In the genomic region with DNA sequence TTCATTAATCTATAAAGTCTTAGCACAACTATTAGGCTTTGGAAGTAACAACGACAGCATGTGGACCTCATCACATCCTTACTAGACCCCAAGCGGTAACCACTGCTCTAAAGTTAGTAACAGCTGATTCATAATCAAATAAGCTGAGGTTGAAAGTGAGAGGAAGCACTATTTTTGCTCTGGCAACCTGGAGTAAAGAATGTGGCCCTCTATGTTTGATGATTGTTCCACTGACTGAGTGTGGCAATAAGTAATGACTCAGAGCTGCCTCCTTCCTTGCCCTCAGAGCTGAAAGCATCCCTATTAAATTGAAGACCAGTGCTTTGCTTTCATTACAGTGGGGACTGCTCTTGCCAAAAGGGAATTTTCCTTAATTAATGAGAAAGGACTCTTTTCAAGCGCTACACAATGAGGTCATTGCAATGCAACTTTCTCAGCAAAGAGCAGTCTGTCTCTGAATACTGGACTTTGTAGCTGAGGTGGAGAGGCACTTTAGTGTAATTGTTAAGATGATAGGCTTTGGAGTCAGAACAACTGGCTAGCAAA, we compare ENCODE assay signal across 10 cellular contexts.
DNase-seq lines count a peak whose midpoint lies in the region; ATAC-seq and TF ChIP-seq lines count a peak whose summit lies in the region.
"Had no signal": no experiment of that assay in that cellular context is flagged by ENCODE, and none has a peak within 500 bp of the region (broad histone marks: within the 10 kb centered on the region; RNA-seq: fewer than 3 reads in every experiment).

No MANE protein-coding gene starts in this region.

- H3K27ac ChIP-seq in colonic mucosa, result no peak overlapping the region
- H3K27ac ChIP-seq: C4-2B, parathyroid adenoma had no signal

- no peaks in the 10 kb centered on the region for H3K36me3 Mint-ChIP-seq in activated T-cell treated with anti-CD3 and anti-CD28 coated beads, Interleukin-2, amount 50 U/mL, for 72 hours (ENCODE audit: insufficient read depth in 2 of 2)
- H3K36me3 Mint-ChIP-seq in activated T-cell treated with anti-CD3 and anti-CD28 coated beads, Interleukin-2, amount 50 U/mL, for 24 hours (ENCODE audit: low read depth), result no peaks in the 10 kb centered on the region

- intact Hi-C loops in colonic mucosa (cut with DNase I), result no loop called here

- H3K9me3 Mint-ChIP-seq in activated T-cell treated with anti-CD3 and anti-CD28 coated beads, Interleukin-2, amount 50 U/mL, for 72 hours, result peaks cover 6 to 7% of the 10 kb centered on the region in 2 donors
- peaks cover 12% of the 10 kb centered on the region for H3K9me3 Mint-ChIP-seq in activated T-cell treated with anti-CD3 and anti-CD28 coated beads, Interleukin-2, amount 50 U/mL, for 24 hours

- no peak overlapping the region for H3K9ac ChIP-seq in colonic mucosa (ENCODE audit: low read depth in 2 of 2, low read length in 2 of 2)
- H3K9ac ChIP-seq: parathyroid adenoma had no signal

- ATAC-seq in activated T-cell treated with anti-CD3 and anti-CD28 coated beads, Interleukin-2, amount 50 U/mL, for 72 hours (replicated peaks in 1 of 2), result peak; percentile 15 to 71
- peak; percentile 93 for ATAC-seq in HG03039 (IDR thresholded peaks at IDR 0.05; ENCODE audit: unreplicated experiment)

- TF ChIP-seq CTCF in colonic mucosa (IDR thresholded peaks at IDR 0.05), result no peak

- no peak for DNase-seq in activated T-cell treated with anti-CD3 and anti-CD28 coated beads, Interleukin-2, amount 50 U/mL, for 72 hours
- DNase-seq in activated T-cell treated with anti-CD3 and anti-CD28 coated beads, Interleukin-2, amount 50 U/mL, for 24 hours, result no peak
- peak; percentile 8 for DNase-seq in RKO (ENCODE audit: low spot score)
- peak; percentile 88 for DNase-seq in islet precursor cell
- DNase-seq in ureter (ENCODE audit: low spot score), result no peak
- DNase-seq in GDM1 (lab: John Stamatoyannopoulos, UW), result no peak
- DNase-seq in colonic mucosa, result no peak

- no peak overlapping the region for H3K27ac Mint-ChIP-seq in activated T-cell treated with anti-CD3 and anti-CD28 coated beads, Interleukin-2, amount 50 U/mL, for 72 hours
- H3K27ac Mint-ChIP-seq in activated T-cell treated with anti-CD3 and anti-CD28 coated beads, Interleukin-2, amount 50 U/mL, for 24 hours, result no peak overlapping the region

- H3K36me3 ChIP-seq in colonic mucosa, result no peaks in the 10 kb centered on the region

- peaks cover 16% of the 10 kb centered on the region for H3K4me1 Mint-ChIP-seq in activated T-cell treated with anti-CD3 and anti-CD28 coated beads, Interleukin-2, amount 50 U/mL, for 72 hours (ENCODE audit: low read depth)
- H3K4me1 Mint-ChIP-seq in activated T-cell treated with anti-CD3 and anti-CD28 coated beads, Interleukin-2, amount 50 U/mL, for 24 hours (ENCODE audit: low read depth), result peaks cover 3% of the 10 kb centered on the region

- no peaks in the 10 kb centered on the region for H3K4me1 ChIP-seq in colonic mucosa
- H3K4me1 ChIP-seq: parathyroid adenoma had no signal

- H3K9me3 ChIP-seq in colonic mucosa, result no peaks in the 10 kb centered on the region

- H3K27me3 Mint-ChIP-seq in activated T-cell treated with anti-CD3 and anti-CD28 coated beads, Interleukin-2, amount 50 U/mL, for 72 hours (ENCODE audit: low read depth), result no peaks in the 10 kb centered on the region
- no peaks in the 10 kb centered on the region for H3K27me3 Mint-ChIP-seq in activated T-cell treated with anti-CD3 and anti-CD28 coated beads, Interleukin-2, amount 50 U/mL, for 24 hours

- H3K4me3 ChIP-seq in colonic mucosa, result no peak overlapping the region

- H3K27me3 ChIP-seq in colonic mucosa, result no peaks in the 10 kb centered on the region

- no peak overlapping the region for H3K4me3 Mint-ChIP-seq in activated T-cell treated with anti-CD3 and anti-CD28 coated beads, Interleukin-2, amount 50 U/mL, for 72 hours
- no peak overlapping the region for H3K4me3 Mint-ChIP-seq in activated T-cell treated with anti-CD3 and anti-CD28 coated beads, Interleukin-2, amount 50 U/mL, for 24 hours

Comparison
In these comparisons a context has a peak if more than half of its experiments do, and no peak if none do; other contexts are left out.
1. DNase-seq: peak in RKO (single experiment) and islet precursor cell (single experiment); none in activated T-cell treated with anti-CD3 and anti-CD28 coated beads, Interleukin-2, amount 50 U/mL, for 72 hours (0 of 2), activated T-cell treated with anti-CD3 and anti-CD28 coated beads, Interleukin-2, amount 50 U/mL, for 24 hours (single experiment), ureter (single experiment), GDM1 (single experiment) and colonic mucosa (single experiment).